ENCODE assay signal across 9 cellular contexts in genomic region chr7:92448185-92448747, GRCh38. TPM values are rescaled to one million over a fixed set of nuclear protein-coding genes. Genes with fewer than 3 reads are reported as not detected.
DNase-seq lines count a peak whose midpoint lies in the region; ATAC-seq, FAIRE-seq and TF ChIP-seq lines count a peak whose summit lies in the region.
"Had no signal": no experiment of that assay in that cellular context is flagged by ENCODE, and none has a peak within 500 bp of the region (broad histone marks: within the 10 kb centered on the region; RNA-seq: fewer than 3 reads in every experiment).

No MANE protein-coding gene starts in this region.

- intact Hi-C loops in dorsolateral prefrontal cortex (cut with DNase I), result loop anchor here (5.0 to 10.0 kb wide), 4 partner anchors 313 to 607 kb away; partner anchors contain the start of genes CYP51A1 (in 2 of the 2) and MTERF1 (in 1 of the 2)

- 0 to 1% methylated on average over 11 of the region's 11 CpGs for WGBS in lung, 2 donors

- TF ChIP-seq CTCF in dorsolateral prefrontal cortex (IDR thresholded peaks at IDR 0.05 in 54 of 56, conservative IDR thresholded peaks at IDR 0.05 in 2 of 56; ENCODE audit: low read depth in 1 of 56, partially characterized antibody in 56 of 56) (peak in 54 of 56 donors; percentile 11 to 66 (median 47)), lung (IDR thresholded peaks at IDR 0.05; ENCODE audit: control extremely low read depth, extremely low read depth) (peak; percentile 25)

- ATAC-seq in HG03039 (IDR thresholded peaks at IDR 0.05; ENCODE audit: unreplicated experiment) (peak; percentile 33), lung (ENCODE audit: insufficient read depth, low FRiP score) (peak; percentile 48)

- H3K36me3 ChIP-seq in lung (ENCODE audit: control insufficient read depth in 2 of 2, insufficient read depth in 2 of 2, low read length in 2 of 2), result peaks cover 11 to 24% of the 10 kb centered on the region in 2 donors

- H3K4me3 ChIP-seq in dorsolateral prefrontal cortex (peak overlapping the region; percentile 58 to 100 (median 96)), lung (peak overlapping the region; percentile 98)

- H3K4me1 ChIP-seq in lung (ENCODE audit: control insufficient read depth in 2 of 2, insufficient read depth in 2 of 2, low read length in 2 of 2), result no peaks in the 10 kb centered on the region

- H3K9me3 ChIP-seq in lung (ENCODE audit: control insufficient read depth in 2 of 2, insufficient read depth in 1 of 2, low read length in 1 of 2), result no peaks in the 10 kb centered on the region

- H3K27me3 ChIP-seq in dorsolateral prefrontal cortex, result no peaks in the 10 kb centered on the region
- no peaks in the 10 kb centered on the region for H3K27me3 ChIP-seq in lung (ENCODE audit: control insufficient read depth, insufficient read depth)

- peak; percentile 68 for FAIRE-seq in GM18507 (lab: Jason Lieb, UNC)

- DNase-seq in AG08395 (ENCODE audit: low spot score) (peak; percentile 25), GM18507 (ENCODE audit: extremely low spot score, insufficient read length, low read depth) (peak; percentile 22), NCI-H2227 treated with DMSO at 0.1 percent for 48 hours (lab: John Stamatoyannopoulos, UW) (peak; percentile 69), dorsolateral prefrontal cortex (peak in 6 of 10 donors; percentile 19 to 67 (median 36)), lung (ENCODE audit: low spot score) (peak; percentile 70)
- peak; percentile 58 to 63 for DNase-seq in activated CD4-positive, alpha-beta T cell treated with anti-CD3 and anti-CD28 coated beads for 4 hours
- DNase-seq in stimulated activated CD8-positive, alpha-beta memory T cell treated with anti-CD3 and anti-CD28 coated beads, Interleukin-15, amount 100 ng/mL, for 24 hours (ENCODE audit: low read depth), result peak; percentile 2

- H3K27ac ChIP-seq in dorsolateral prefrontal cortex, result peak overlapping the region in 56 of 59 donors; percentile 30 to 98 (median 92)
- peak overlapping the region; percentile 99 for H3K27ac ChIP-seq in lung (ENCODE audit: low read depth in 1 of 2, low read length in 1 of 2)

RNA-seq across cellular contexts. Expression of gene GATAD1, which starts 1.0 kb away (rescaled TPM):
- total RNA-seq in dorsolateral prefrontal cortex (10 to 100 TPM; 31.7 to 95.3 (median 53.2) TPM), lung (10 to 100 TPM; 29.9 to 80.3 TPM)
- 10 to 100 TPM; 15.9 to 26.3 TPM for polyA plus RNA-seq in lung

RNA-seq across cellular contexts. Expression of gene ERVW-1, which starts 29.5 kb away (rescaled TPM):
- total RNA-seq in dorsolateral prefrontal cortex (under 1 TPM in 5 of 120 experiments, not detected in 115; 0.13 to 0.86 (median 0.27) TPM), lung (under 1 TPM in 1 of 2 donors, not detected in 1; 0.25 TPM)
- polyA plus RNA-seq in lung, result under 1 TPM in 1 of 2 donors, not detected in 1; 0.04 TPM
- total RNA-seq: T-helper 2 cell treated with Interferon-gamma antibody and Interleukin-4, amounts not matched to agents 100 ng/mL and 5 ng/mL, for 36 hours had no signal

Comparison
In these comparisons a context has a peak if more than half of its experiments do, and no peak if none do; other contexts are left out.
1. Peak in every context shown above with its lines: DNase-seq, ATAC-seq, H3K4me3 ChIP-seq and H3K27ac ChIP-seq.
2. DNase-seq: peak in every context shown above with its lines; median percentile 70 in lung; 69 in NCI-H2227 treated with DMSO at 0.1 percent for 48 hours; 60 in activated CD4-positive, alpha-beta T cell treated with anti-CD3 and anti-CD28 coated beads for 4 hours; 36 in dorsolateral prefrontal cortex; 25 in AG08395; 22 in GM18507; 2 in stimulated activated CD8-positive, alpha-beta memory T cell treated with anti-CD3 and anti-CD28 coated beads, Interleukin-15, amount 100 ng/mL, for 24 hours.